ENCODE assay signal across 28 cellular contexts in genomic region chr2:215620528-215620927, GRCh38.
DNase-seq lines count a peak whose midpoint lies in the region; TF ChIP-seq lines count a peak whose summit lies in the region.
"Had no signal": no experiment of that assay in that cellular context is flagged by ENCODE, and none has a peak within 500 bp of the region (broad histone marks: within the 10 kb centered on the region; RNA-seq: fewer than 3 reads in every experiment).

No MANE protein-coding gene starts in this region.

- H3K9ac ChIP-seq in OCI-LY3 (ENCODE audit: low read length) (no peak overlapping the region), mesenchymal stem cell (ENCODE audit: low read length) (no peak overlapping the region), smooth muscle cell (ENCODE audit: low read depth) (no peak overlapping the region)
- H3K9ac ChIP-seq: SK-N-SH had no signal

- no peaks in the 10 kb centered on the region for H3K36me3 ChIP-seq in Caco-2 (ENCODE audit: control insufficient read depth, insufficient read depth, low read length)
- no peaks in the 10 kb centered on the region for H3K36me3 ChIP-seq in OCI-LY3 (replicated peaks; ENCODE audit: low read depth, low read length)
- peaks cover 0 to 11% of the 10 kb centered on the region in 2 experiments for H3K36me3 ChIP-seq in mesenchymal stem cell (ENCODE audit: control insufficient read depth in 1 of 2, insufficient read depth in 2 of 2, low read depth in 1 of 2, low read length in 2 of 2)
- H3K36me3 ChIP-seq in smooth muscle cell (ENCODE audit: low read depth) = no peaks in the 10 kb centered on the region
- H3K36me3 ChIP-seq: BE2C had no signal

- H2AK5ac ChIP-seq in mesenchymal stem cell (ENCODE audit: low read length, severe bottlenecking) = peak overlapping the region; percentile 16

- H3K4me2 ChIP-seq in OCI-LY3 (ENCODE audit: low read length) = peak overlapping the region; percentile 60; the same call in 1 of the 2 replicates
- no peak overlapping the region for H3K4me2 ChIP-seq in mesenchymal stem cell (ENCODE audit: low read length, poor library complexity, severe bottlenecking)
- no peak overlapping the region for H3K4me2 ChIP-seq in smooth muscle cell
- H3K4me2 ChIP-seq: SK-N-SH had no signal

- no peak overlapping the region for H3K14ac ChIP-seq in mesenchymal stem cell (ENCODE audit: low read length in 2 of 2)

- peaks cover 10% of the 10 kb centered on the region for H3K9me3 Mint-ChIP-seq in Caco-2 (ENCODE audit: unreplicated experiment)
- H3K9me3 Mint-ChIP-seq: activated B cell treated with CpG ODN at 0.5 μM for 24 hours; activated CD4-positive, alpha-beta T cell treated with anti-CD3 and anti-CD28 coated beads, Interleukin-2, amount 10 ng/mL, durations not matched to agents 7 days and 5 days; IgD-negative memory B cell; immature natural killer cell had no signal

- H3K4me1 ChIP-seq in Caco-2 (peaks cover 69% of the 10 kb centered on the region), OCI-LY3 (ENCODE audit: low read length) (peaks cover 15% of the 10 kb centered on the region), mesenchymal stem cell (ENCODE audit: control insufficient read depth, insufficient read depth, low read depth, low read length) (peaks cover 5% of the 10 kb centered on the region), smooth muscle cell (ENCODE audit: low read depth) (peaks cover 17% of the 10 kb centered on the region)
- H3K4me1 ChIP-seq: psoas muscle had no signal

- DNase-seq in Caco-2 (no peak), mesenchymal stem cell (no peak), smooth muscle cell (lab: John Stamatoyannopoulos, UW; ENCODE audit: unreplicated experiment) (no peak), SK-N-DZ (ENCODE audit: low spot score) (no peak), NCI-H345 (lab: John Stamatoyannopoulos, UW) (no peak)
- no peak for DNase-seq in activated effector memory CD4-positive, alpha-beta T cell treated with anti-CD3 and anti-CD28 coated beads, Interleukin-2, amount 50 U/mL, for 16 hours
- DNase-seq: activated B cell treated with CpG ODN at 0.5 μM for 24 hours; activated CD4-positive, alpha-beta T cell treated with anti-CD3 and anti-CD28 coated beads, Interleukin-2, amount 10 ng/mL, durations not matched to agents 7 days and 5 days; activated effector memory CD4-positive, alpha-beta T cell treated with Interleukin-2 at 50 U/mL for 16 hours; BE2C; effector CD8-positive, alpha-beta T cell; EL; H7; immature natural killer cell; mammary epithelial cell; NCI-H1930; NCI-H524; NK-92 treated with Interleukin-12 subunit alpha and Interleukin-12 subunit beta, amount 100 ng/mL, for 24 hours; PC-3; SK-N-SH; stimulated activated CD4-positive, alpha-beta T cell treated with anti-CD3 and anti-CD28 coated beads, Interleukin-15, amount 100 ng/mL, for 24 hours; stimulated activated CD4-positive, alpha-beta T cell treated with anti-CD3 and anti-CD28 coated beads, Interleukin-4, amount 100 ng/mL, for 4 hours had no signal

- H3K4me1 Mint-ChIP-seq in Caco-2 (ENCODE audit: low read depth, unreplicated experiment) = peaks cover 59% of the 10 kb centered on the region
- H3K4me1 Mint-ChIP-seq: activated B cell treated with CpG ODN at 0.5 μM for 24 hours, immature natural killer cell had no signal

- H3F3A ChIP-seq in smooth muscle cell (ENCODE audit: low read depth) = peaks cover 4% of the 10 kb centered on the region

- TF ChIP-seq CTCF in Caco-2 (IDR thresholded peaks at IDR 0.05; ENCODE audit: insufficient read depth in 1 of 2, low read depth in 1 of 2, low read length in 1 of 2, severe bottlenecking in 1 of 2, unreplicated experiment in 1 of 2) (no peak), OCI-LY3 (IDR thresholded peaks at IDR 0.05; ENCODE audit: low read depth, low read length) (no peak), smooth muscle cell (IDR thresholded peaks at IDR 0.05; ENCODE audit: borderline replicate concordance, insufficient read depth, poor library complexity, severe bottlenecking) (no peak)

- H2BK5ac ChIP-seq in mesenchymal stem cell (ENCODE audit: low read depth, low read length, poor library complexity, severe bottlenecking) = no peak overlapping the region

- H3K4me3 ChIP-seq in Caco-2 (ENCODE audit: low read depth, low read length) (no peak overlapping the region), OCI-LY3 (ENCODE audit: low read length) (no peak overlapping the region), mesenchymal stem cell (ENCODE audit: insufficient read depth in 1 of 2, low read depth in 1 of 2, low read length in 2 of 2) (no peak overlapping the region), smooth muscle cell (no peak overlapping the region)
- H3K4me3 ChIP-seq: coronary artery, psoas muscle had no signal

- H3K27ac Mint-ChIP-seq in Caco-2 (ENCODE audit: unreplicated experiment) = peak overlapping the region; percentile 95
- H3K27ac Mint-ChIP-seq: activated B cell treated with CpG ODN at 0.5 μM for 24 hours; activated CD4-positive, alpha-beta T cell treated with anti-CD3 and anti-CD28 coated beads, Interleukin-2, amount 10 ng/mL, durations not matched to agents 7 days and 5 days; activated naive CD8-positive, alpha-beta T cell; IgD-negative memory B cell; immature natural killer cell had no signal

- intact Hi-C loops in Caco-2 (cut with micrococcal nuclease; ENCODE audit: unreplicated experiment) = no loop called here

- H3K27ac ChIP-seq in OCI-LY3 (ENCODE audit: low read length) = no peak overlapping the region
- H3K27ac ChIP-seq in mesenchymal stem cell (ENCODE audit: low read length, poor library complexity, severe bottlenecking) = no peak overlapping the region
- peak overlapping the region; percentile 75 for H3K27ac ChIP-seq in smooth muscle cell (ENCODE audit: low read depth)
- H3K27ac ChIP-seq: coronary artery, epithelial cell of prostate, psoas muscle had no signal

- no peaks in the 10 kb centered on the region for H3K27me3 Mint-ChIP-seq in Caco-2 (ENCODE audit: insufficient read depth, unreplicated experiment)

- H2BK12ac ChIP-seq in mesenchymal stem cell (ENCODE audit: low read length in 2 of 2) = peak overlapping the region; percentile 35 to 76

- 96% methylated on average over 3 of the region's 3 CpGs for WGBS in mesenchymal stem cell
- 96% methylated on average over 3 of the region's 3 CpGs for WGBS in smooth muscle cell (ENCODE audit: low lambda C conversion rate)

- no peaks in the 10 kb centered on the region for H3K79me2 ChIP-seq in OCI-LY3 (ENCODE audit: low read length)
- H3K79me2 ChIP-seq in smooth muscle cell (ENCODE audit: low read depth) = no peaks in the 10 kb centered on the region

- H2AFZ ChIP-seq in OCI-LY3 (ENCODE audit: low read depth, low read length) (peak overlapping the region; percentile 74; the same call in 1 of the 2 replicates), mesenchymal stem cell (ENCODE audit: low read depth, low read length) (no peak overlapping the region), smooth muscle cell (ENCODE audit: low read depth) (no peak overlapping the region)

- no peak overlapping the region for H3K23ac ChIP-seq in mesenchymal stem cell (ENCODE audit: low read length in 2 of 2)

- H3K36me3 Mint-ChIP-seq in Caco-2 (ENCODE audit: insufficient read depth, unreplicated experiment) = peaks cover 27% of the 10 kb centered on the region
- H3K36me3 Mint-ChIP-seq: activated naive CD8-positive, alpha-beta T cell; IgD-negative memory B cell had no signal

- no TSS peak for BruUV-seq in Caco-2 (replicated peaks; lab: Mats Ljungman, UMichigan)

- H4K20me1 ChIP-seq in OCI-LY3 (ENCODE audit: insufficient read depth, low read length) = no peaks in the 10 kb centered on the region
- no peaks in the 10 kb centered on the region for H4K20me1 ChIP-seq in smooth muscle cell (ENCODE audit: low read depth)

- no peaks in the 10 kb centered on the region for H3K79me1 ChIP-seq in mesenchymal stem cell (replicated peaks; ENCODE audit: low read length, poor library complexity, severe bottlenecking)

- CTCF ChIA-PET in Caco-2 (lab: Charles Lee) = no interaction called here

- H3K4ac ChIP-seq in mesenchymal stem cell (ENCODE audit: low read depth in 1 of 2, low read length in 2 of 2) = peak overlapping the region in 1 of 2 experiments; percentile 35

- no peak overlapping the region for H2BK15ac ChIP-seq in mesenchymal stem cell (ENCODE audit: low read depth, poor library complexity, severe bottlenecking)

- H3K9me3 ChIP-seq in Caco-2 (peaks cover 1% of the 10 kb centered on the region; the same call in 1 of the 2 replicates), OCI-LY3 (ENCODE audit: insufficient read depth, low read length) (no peaks in the 10 kb centered on the region), mesenchymal stem cell (ENCODE audit: control insufficient read depth, low read length) (no peaks in the 10 kb centered on the region), smooth muscle cell (replicated peaks; ENCODE audit: low read depth) (no peaks in the 10 kb centered on the region)
- H3K9me3 ChIP-seq: BE2C, psoas muscle, SK-N-SH had no signal

- H4K8ac ChIP-seq in mesenchymal stem cell (ENCODE audit: low read length) = peak overlapping the region; percentile 31

- POLR2A ChIA-PET in Caco-2 (lab: Charles Lee) = interaction anchor here (1.6 kb wide), 1 partner anchor 184 kb away, joined by 4 read pairs; no protein-coding TSS in a partner anchor

- peak overlapping the region; percentile 6 for H2BK120ac ChIP-seq in mesenchymal stem cell (ENCODE audit: low read depth, low read length)

- H3K4me3 Mint-ChIP-seq in Caco-2 (ENCODE audit: unreplicated experiment) = peak overlapping the region; percentile 68
- H3K4me3 Mint-ChIP-seq: activated B cell treated with CpG ODN at 0.5 μM for 24 hours; activated CD4-positive, alpha-beta T cell treated with anti-CD3 and anti-CD28 coated beads, Interleukin-2, amount 10 ng/mL, durations not matched to agents 7 days and 5 days; activated naive CD8-positive, alpha-beta T cell; IgD-negative memory B cell; immature natural killer cell had no signal

- H3K27me3 ChIP-seq in Caco-2 (replicated peaks; ENCODE audit: control insufficient read depth, insufficient read depth, low read length) (no peaks in the 10 kb centered on the region), OCI-LY3 (ENCODE audit: low read depth, low read length) (no peaks in the 10 kb centered on the region), mesenchymal stem cell (ENCODE audit: control insufficient read depth in 1 of 2, insufficient read depth in 1 of 2, low read length in 2 of 2) (no peaks in the 10 kb centered on the region), smooth muscle cell (ENCODE audit: low read depth) (no peaks in the 10 kb centered on the region)
- H3K27me3 ChIP-seq: BE2C had no signal

- peak overlapping the region; percentile 18 for H4K91ac ChIP-seq in mesenchymal stem cell (ENCODE audit: low read length)

- peak overlapping the region in 1 of 2 experiments; percentile 8 for H3K18ac ChIP-seq in mesenchymal stem cell (ENCODE audit: low read depth in 1 of 2, low read length in 2 of 2)
